6 cellular contexts compared by ENCODE assay signal in genomic region chr11:67372232-67372992, GRCh38. TPM values are rescaled to one million over a fixed set of nuclear protein-coding genes. Genes with fewer than 3 reads are reported as not detected.
DNase-seq lines count a peak whose midpoint lies in the region; ATAC-seq and TF ChIP-seq lines count a peak whose summit lies in the region.

No MANE protein-coding gene starts in this region.

- H3K27me3 Mint-ChIP-seq in T-helper 2 cell treated with Interferon-gamma antibody and Interleukin-4, amounts not matched to agents 5 μg/mL and 100 μg/mL, for 36 hours (ENCODE audit: low read depth): peaks cover 69% of the 10 kb centered on the region

- H3K27ac Mint-ChIP-seq in T-helper 2 cell treated with Interferon-gamma antibody and Interleukin-4, amounts not matched to agents 5 μg/mL and 100 μg/mL, for 36 hours: no peak overlapping the region

- H3K27me3 ChIP-seq in heart left ventricle (peaks cover 0 to 6% (median 0%) of the 10 kb centered on the region in 9 donors), tibial artery (peaks cover 0 to 2% of the 10 kb centered on the region in 2 donors)

- peaks cover 0 to 66% (median 29%) of the 10 kb centered on the region in 12 donors for H3K4me1 ChIP-seq in heart left ventricle
- H3K4me1 ChIP-seq in tibial artery: peaks cover 6 to 48% (median 41%) of the 10 kb centered on the region in 4 donors

- TF ChIP-seq CTCF in heart left ventricle (IDR thresholded peaks at IDR 0.05): no peak
- TF ChIP-seq CTCF in tibial artery (IDR thresholded peaks at IDR 0.05): no peak

- H3K27ac ChIP-seq in heart left ventricle: peak overlapping the region; percentile 61 to 97 (median 88)
- peak overlapping the region; percentile 92 to 93 for H3K27ac ChIP-seq in tibial artery

- peak overlapping the region; percentile 57 to 88 (median 78) for H3K4me3 ChIP-seq in heart left ventricle
- peak overlapping the region; percentile 70 to 81 for H3K4me3 ChIP-seq in tibial artery

- intact Hi-C loops in heart left ventricle (cut with DNase I): loop anchor here in 1 of 10 donors (2.0 kb wide), 1 partner anchor 16 kb away; no protein-coding TSS in a partner anchor
- intact Hi-C loops in tibial artery (cut with DNase I; ENCODE audit: low total_unique reads): loop anchor here (10.0 kb wide), 1 partner anchor 108 kb away; the partner anchor contains the start of gene GRK2

- no peak for TF ChIP-seq POLR2A in heart left ventricle (IDR thresholded peaks at IDR 0.05)

- DNase-seq in T-helper 2 cell treated with Interferon-gamma antibody and Interleukin-4, amounts not matched to agents 5 μg/mL and 100 μg/mL, for 36 hours (ENCODE audit: low spot score): no peak
- DNase-seq in T-helper 2 cell (no peak), heart left ventricle (peak in 1 of 5 donors; percentile 57), tibial artery (no peak), globus pallidus (ENCODE audit: low spot score) (no peak)
- DNase-seq in activated CD4-positive, alpha-beta T cell treated with anti-CD3 and anti-CD28 coated beads for 4 hours: no peak

- H3K4me3 Mint-ChIP-seq in T-helper 2 cell treated with Interferon-gamma antibody and Interleukin-4, amounts not matched to agents 5 μg/mL and 100 μg/mL, for 36 hours: peak overlapping the region; percentile 74

- H3K36me3 Mint-ChIP-seq in T-helper 2 cell treated with Interferon-gamma antibody and Interleukin-4, amounts not matched to agents 5 μg/mL and 100 μg/mL, for 36 hours (ENCODE audit: low read depth): no peaks in the 10 kb centered on the region

- no peaks in the 10 kb centered on the region for H3K9me3 Mint-ChIP-seq in T-helper 2 cell treated with Interferon-gamma antibody and Interleukin-4, amounts not matched to agents 5 μg/mL and 100 μg/mL, for 36 hours

- 1 to 26% (median 2%) methylated on average over 3 to 81 of the region's 81 CpGs for WGBS in heart left ventricle, 4 donors

- no peaks in the 10 kb centered on the region for H3K36me3 ChIP-seq in heart left ventricle
- H3K36me3 ChIP-seq in tibial artery: no peaks in the 10 kb centered on the region

- H3K4me1 Mint-ChIP-seq in T-helper 2 cell treated with Interferon-gamma antibody and Interleukin-4, amounts not matched to agents 5 μg/mL and 100 μg/mL, for 36 hours (ENCODE audit: low read depth): peaks cover 38% of the 10 kb centered on the region

- no peaks in the 10 kb centered on the region for H3K9me3 ChIP-seq in heart left ventricle
- no peaks in the 10 kb centered on the region for H3K9me3 ChIP-seq in tibial artery

- ATAC-seq in heart left ventricle: peak in 1 of 4 donors; percentile 2

RNA-seq across cellular contexts. Expression of gene CLCF1, which starts 1.0 kb away (rescaled TPM):
- 1 to 10 TPM in 5 of 9 donors, under 1 TPM in 4; 0.25 to 6.1 (median 1.7) TPM for total RNA-seq in heart left ventricle
- 10 to 100 TPM in 1 of 2 donors, under 1 TPM in 1; 0.99 to 17.1 TPM for polyA plus RNA-seq in heart left ventricle

RNA-seq across cellular contexts. Expression of gene POLD4, which starts 19.1 kb away (rescaled TPM):
- total RNA-seq in heart left ventricle: 100 to 1,000 TPM in 1 of 9 donors, 10 to 100 TPM in 8; 36.0 to 131 (median 57.1) TPM
- 100 to 1,000 TPM in 1 of 2 donors, 10 to 100 TPM in 1; 83.0 to 164 TPM for polyA plus RNA-seq in heart left ventricle

RNA-seq across cellular contexts. Expression of gene RAD9A, which starts 19.4 kb away (rescaled TPM):
- total RNA-seq in heart left ventricle: 1 to 10 TPM; 3.5 to 9.1 (median 5.8) TPM
- polyA plus RNA-seq in heart left ventricle: 1 to 10 TPM; 7.6 to 8.0 TPM

RNA-seq across cellular contexts. Expression of gene PPP1CA, which starts 29.2 kb away (rescaled TPM):
- total RNA-seq in heart left ventricle: 100 to 1,000 TPM in 7 of 9 donors, 10 to 100 TPM in 2; 90.3 to 151 (median 105) TPM
- polyA plus RNA-seq in heart left ventricle: 100 to 1,000 TPM in 1 of 2 donors, 10 to 100 TPM in 1; 94.4 to 207 TPM

RNA-seq across cellular contexts. Expression of gene TBC1D10C, which starts 31.5 kb away (rescaled TPM):
- total RNA-seq in heart left ventricle: 10 to 100 TPM in 1 of 9 donors, 1 to 10 TPM in 4, under 1 TPM in 4; 0.14 to 14.2 (median 1.6) TPM
- under 1 TPM; 0.61 to 0.88 TPM for polyA plus RNA-seq in heart left ventricle
